In the genomic region with DNA sequence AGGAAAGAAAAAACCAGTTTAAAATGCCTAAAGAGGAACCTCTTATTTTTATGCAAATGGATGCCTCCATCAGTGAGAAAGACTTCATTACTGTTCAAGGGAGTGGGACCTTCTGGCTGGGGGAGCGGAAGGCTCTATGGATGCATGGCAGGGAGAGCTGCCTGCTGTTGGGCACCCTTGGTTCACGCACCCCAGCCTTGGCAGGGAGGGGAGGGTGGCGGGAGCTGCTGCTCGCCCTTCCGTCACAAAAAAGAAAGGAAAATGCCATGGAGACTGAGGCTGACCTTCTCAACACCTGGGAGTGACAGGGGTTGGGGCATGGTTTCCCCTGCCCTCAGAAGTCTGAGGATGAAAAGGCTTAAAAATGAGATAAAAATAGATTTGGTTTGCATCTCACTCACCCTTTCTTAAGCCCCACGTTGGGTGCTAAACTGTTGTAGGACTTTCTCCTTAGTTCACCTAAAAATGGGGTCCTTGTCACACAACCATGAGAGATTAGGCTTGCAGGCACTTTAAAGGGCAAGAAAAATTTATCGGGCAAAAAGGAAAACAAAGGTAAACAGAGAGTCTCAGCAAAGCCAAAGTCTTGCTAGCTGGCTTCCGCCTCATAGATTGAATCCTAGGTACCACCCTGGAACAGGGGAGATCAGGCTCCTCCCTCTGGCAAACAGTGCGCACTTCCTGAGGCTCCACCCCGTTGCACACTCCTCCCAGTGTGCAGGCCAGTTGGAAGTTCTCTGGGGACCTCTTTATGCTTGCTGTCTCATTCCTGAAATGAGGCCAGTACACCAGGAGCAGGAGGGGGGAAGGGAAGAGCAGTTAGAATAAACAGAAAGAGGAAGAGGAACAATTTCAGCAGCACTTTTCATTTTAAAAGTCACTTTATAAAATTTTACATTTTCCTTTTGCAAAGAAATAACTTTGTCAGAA, we compare ENCODE assay signal across 8 cellular contexts. TPM values are rescaled to one million over a fixed set of nuclear protein-coding genes. Genes with fewer than 3 reads are reported as not detected.
A peak's percentile ranks its signal among the peaks of the same experiment; 100 is the strongest.
DNase-seq lines count a peak whose midpoint lies in the region; ATAC-seq and TF ChIP-seq lines count a peak whose summit lies in the region.

No MANE protein-coding gene starts in this region.

- peaks cover 11% of the 10 kb centered on the region for H3K4me1 Mint-ChIP-seq in T-helper 2 cell treated with Interferon-gamma antibody and Interleukin-4, amounts not matched to agents 5 μg/mL and 100 μg/mL, for 36 hours (ENCODE audit: low read depth)
- peaks cover 22% of the 10 kb centered on the region in 2 experiments for H3K4me1 Mint-ChIP-seq in H9
- H3K4me1 Mint-ChIP-seq in naive thymus-derived CD8-positive, alpha-beta T cell, result peaks cover 14 to 73% (median 37%) of the 10 kb centered on the region in 4 donors

- no peak overlapping the region for H3T11ph ChIP-seq in H9 (ENCODE audit: low read length)

- H4K8ac ChIP-seq in H9 (replicated peaks; ENCODE audit: insufficient read length, low read depth, low read length), result no peak overlapping the region

- H3K9me3 ChIP-seq in H9 (ENCODE audit: control insufficient read depth, low read depth, low read length), result peaks cover 8% of the 10 kb centered on the region

- no peak overlapping the region for H2BK5ac ChIP-seq in H9 (ENCODE audit: insufficient read length, low read length)

- H2BK20ac ChIP-seq in H9 (ENCODE audit: low read depth, low read length, poor library complexity, severe bottlenecking), result no peak overlapping the region

- TF ChIP-seq CTCF in H9 (conservative IDR thresholded peaks at IDR 0.05), result no peak

- H3K79me2 ChIP-seq in H9 (ENCODE audit: insufficient read depth, low read length), result no peaks in the 10 kb centered on the region

- H4K91ac ChIP-seq in H9 (ENCODE audit: insufficient read length, low read depth, low read length), result no peak overlapping the region

- no peak overlapping the region for H2BK12ac ChIP-seq in H9 (ENCODE audit: insufficient read length, low read depth, low read length)

- no peak overlapping the region for H3K9ac ChIP-seq in H9 (ENCODE audit: extremely low read depth, insufficient read length, low read length)

- peak overlapping the region; percentile 57 for H3K4me3 Mint-ChIP-seq in T-helper 2 cell treated with Interferon-gamma antibody and Interleukin-4, amounts not matched to agents 5 μg/mL and 100 μg/mL, for 36 hours
- no peak overlapping the region for H3K4me3 Mint-ChIP-seq in H9
- peak overlapping the region in 9 of 10 donors; percentile 67 to 92 (median 78) for H3K4me3 Mint-ChIP-seq in naive thymus-derived CD8-positive, alpha-beta T cell

- no peak overlapping the region for H3K56ac ChIP-seq in H9 (ENCODE audit: insufficient read length, low read depth, low read length)

- H3K4me2 ChIP-seq in H9 (ENCODE audit: insufficient read depth, insufficient read length, low read length), result no peak overlapping the region

- no peaks in the 10 kb centered on the region for H3K27me3 Mint-ChIP-seq in T-helper 2 cell treated with Interferon-gamma antibody and Interleukin-4, amounts not matched to agents 5 μg/mL and 100 μg/mL, for 36 hours (ENCODE audit: low read depth)
- H3K27me3 Mint-ChIP-seq in H9 (ENCODE audit: low read depth), result no peaks in the 10 kb centered on the region
- no peaks in the 10 kb centered on the region for H3K27me3 Mint-ChIP-seq in naive thymus-derived CD8-positive, alpha-beta T cell

- H4K5ac ChIP-seq in H9 (ENCODE audit: insufficient read length, low read depth, low read length), result no peak overlapping the region

- peak overlapping the region; percentile 78 for H3K27ac Mint-ChIP-seq in T-helper 2 cell treated with Interferon-gamma antibody and Interleukin-4, amounts not matched to agents 5 μg/mL and 100 μg/mL, for 36 hours
- H3K27ac Mint-ChIP-seq in H9, result peak overlapping the region; percentile 32 to 94 (median 89); a peak in 5 of 7 replicates
- peak overlapping the region; percentile 67 to 98 (median 86) for H3K27ac Mint-ChIP-seq in naive thymus-derived CD8-positive, alpha-beta T cell

- no peaks in the 10 kb centered on the region for H3K23me2 ChIP-seq in H9 (ENCODE audit: insufficient read length, low read depth, low read length, poor library complexity, severe bottlenecking)

- no peak overlapping the region for H3K23ac ChIP-seq in H9 (ENCODE audit: insufficient read length, low read depth, low read length)

- H2BK120ac ChIP-seq in H9 (ENCODE audit: low read depth, low read length, poor library complexity, severe bottlenecking), result no peak overlapping the region

- no CpG with 5 or more reads among the region's 10 CpGs for WGBS in H9 (ENCODE audit: extremely low coverage, insufficient read length, low lambda C conversion rate)

- H3K4me1 ChIP-seq in H9 (ENCODE audit: insufficient read depth, low read length), result peaks cover 9% of the 10 kb centered on the region; the same call in 1 of the 2 replicates

- no peak overlapping the region for H3K4ac ChIP-seq in H9 (ENCODE audit: low read depth, low read length)

- no peak overlapping the region for H3K14ac ChIP-seq in H9 (ENCODE audit: insufficient read depth, low read length)

- H3K27me3 ChIP-seq in H9 (ENCODE audit: insufficient read depth, low read length), result no peaks in the 10 kb centered on the region

- POLR2A ChIA-PET in naive thymus-derived CD8-positive, alpha-beta T cell (lab: Charles Lee), result interaction anchor here (0.9 kb wide), 1 partner anchor 11 kb away, joined by 3 read pairs; no protein-coding TSS in a partner anchor

- H4K20me1 ChIP-seq in H9 (ENCODE audit: control insufficient read depth, insufficient read depth, insufficient read length), result no peaks in the 10 kb centered on the region

- peaks cover 29% of the 10 kb centered on the region for H3K9me3 Mint-ChIP-seq in T-helper 2 cell treated with Interferon-gamma antibody and Interleukin-4, amounts not matched to agents 5 μg/mL and 100 μg/mL, for 36 hours
- H3K9me3 Mint-ChIP-seq in H9, result peaks cover 11 to 19% of the 10 kb centered on the region in 2 experiments; a peak in 4 of 5 replicates
- H3K9me3 Mint-ChIP-seq in naive thymus-derived CD8-positive, alpha-beta T cell, result peaks cover 0 to 54% (median 5%) of the 10 kb centered on the region in 9 donors

- no peak overlapping the region for H2AFZ ChIP-seq in H9 (ENCODE audit: low read length)

- no peak overlapping the region for H2BK15ac ChIP-seq in H9 (ENCODE audit: low read depth, low read length)

- no peak overlapping the region for H3K18ac ChIP-seq in H9 (ENCODE audit: insufficient read length, low read depth, low read length)

- H2AK5ac ChIP-seq in H9 (ENCODE audit: insufficient read length, low read length), result no peak overlapping the region

- H3K79me1 ChIP-seq in H9 (ENCODE audit: insufficient read depth, low read depth, low read length, poor library complexity, severe bottlenecking), result no peaks in the 10 kb centered on the region

- DNase-seq in T-helper 2 cell treated with Interferon-gamma antibody and Interleukin-4, amounts not matched to agents 5 μg/mL and 100 μg/mL, for 36 hours (ENCODE audit: low spot score), result no peak
- DNase-seq in T-helper 2 cell (no peak), H9 (no peak), NCI-H2171 (lab: John Stamatoyannopoulos, UW) (peak; percentile 6), dermis microvascular lymphatic vessel endothelial cell (ENCODE audit: low read depth in 2 of 2) (peak; percentile 41 to 42), NCI-H128 (lab: John Stamatoyannopoulos, UW; ENCODE audit: unreplicated experiment) (no peak)
- DNase-seq in naive thymus-derived CD8-positive, alpha-beta T cell, result peak in 2 of 10 donors; percentile 24 to 28
- DNase-seq in stimulated activated CD4-positive, alpha-beta T cell treated with anti-CD3 and anti-CD28 coated beads, Interleukin-4, amount 100 ng/mL, for 4 hours, result no peak

- peak; percentile 28 to 57 for ATAC-seq in naive thymus-derived CD8-positive, alpha-beta T cell

- peaks cover 24% of the 10 kb centered on the region for H3K36me3 Mint-ChIP-seq in T-helper 2 cell treated with Interferon-gamma antibody and Interleukin-4, amounts not matched to agents 5 μg/mL and 100 μg/mL, for 36 hours (ENCODE audit: low read depth)
- peaks cover 18 to 39% (median 28%) of the 10 kb centered on the region in 3 experiments; a peak in 6 of 7 replicates for H3K36me3 Mint-ChIP-seq in H9 (ENCODE audit: insufficient read depth in 1 of 3, low read depth in 3 of 3)
- peaks cover 9 to 61% (median 43%) of the 10 kb centered on the region in 3 donors for H3K36me3 Mint-ChIP-seq in naive thymus-derived CD8-positive, alpha-beta T cell

- H3K27ac ChIP-seq in H9 (ENCODE audit: insufficient read length, low read depth, low read length), result no peak overlapping the region

RNA-seq across cellular contexts. Expression of gene PHKB, which starts 31.6 kb away (rescaled TPM):
- total RNA-seq in H9 (2021) (38.8 and 39.0 TPM in 2 replicates), dermis microvascular lymphatic vessel endothelial cell (48.4 and 60.7 TPM in 2 replicates)
- total RNA-seq in naive thymus-derived CD8-positive, alpha-beta T cell, result 10 to 100 TPM; 45.0 to 48.6 TPM
- polyA plus RNA-seq in naive thymus-derived CD8-positive, alpha-beta T cell, result 10 to 100 TPM; 25.1 to 34.2 (median 25.4) TPM

RNA-seq across cellular contexts. Expression of gene ITFG1, which starts 31.8 kb away (rescaled TPM):
- 18.0 and 19.7 TPM in 2 replicates for total RNA-seq in H9 (2021)
- 42.0 and 46.8 TPM in 2 replicates for total RNA-seq in dermis microvascular lymphatic vessel endothelial cell
- 10 to 100 TPM; 19.4 to 23.1 TPM for total RNA-seq in naive thymus-derived CD8-positive, alpha-beta T cell
- polyA plus RNA-seq in naive thymus-derived CD8-positive, alpha-beta T cell, result 10 to 100 TPM; 16.9 to 18.9 (median 18.3) TPM

Comparison
In these comparisons a context has a peak if more than half of its experiments do, and no peak if none do; other contexts are left out.
1. DNase-seq: peak in NCI-H2171 (single experiment) and dermis microvascular lymphatic vessel endothelial cell (2 of 2); none in T-helper 2 cell treated with Interferon-gamma antibody and Interleukin-4, amounts not matched to agents 5 μg/mL and 100 μg/mL, for 36 hours (single experiment), T-helper 2 cell (0 of 5), H9 (single experiment), NCI-H128 (single experiment) and stimulated activated CD4-positive, alpha-beta T cell treated with anti-CD3 and anti-CD28 coated beads, Interleukin-4, amount 100 ng/mL, for 4 hours (0 of 2).
2. H3K4me3 Mint-ChIP-seq: peak in T-helper 2 cell treated with Interferon-gamma antibody and Interleukin-4, amounts not matched to agents 5 μg/mL and 100 μg/mL, for 36 hours (single experiment) and naive thymus-derived CD8-positive, alpha-beta T cell (9 of 10); none in H9 (0 of 2).
3. Peak in every context shown above with its lines, with median percentiles within 50 percentile points of each other: H3K27ac Mint-ChIP-seq.